2 cellular contexts compared by ENCODE assay signal in the genomic region with DNA sequence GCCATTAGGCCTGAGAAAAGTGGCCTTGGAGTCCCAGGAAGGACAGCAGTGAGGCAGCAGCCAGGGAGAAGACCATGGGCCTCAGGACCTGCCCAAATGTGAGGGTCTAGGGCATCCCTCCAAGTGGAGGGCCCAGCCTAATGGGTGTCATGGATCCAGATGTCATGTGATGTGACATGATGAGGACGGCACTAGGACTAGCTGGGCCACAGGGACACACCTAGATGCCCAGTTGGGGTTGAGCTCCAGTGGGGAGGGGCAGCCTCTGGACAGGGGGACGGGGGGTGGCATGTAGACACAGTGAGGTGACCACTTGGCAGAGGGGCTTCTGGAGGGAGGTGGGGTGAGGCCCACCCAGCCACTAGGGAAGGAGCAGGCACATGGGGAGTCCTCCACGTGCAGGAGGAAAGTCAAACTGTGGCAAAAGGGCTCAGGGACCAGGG.
TF ChIP-seq lines count a peak whose summit lies in the region.

No MANE protein-coding gene starts in this region.

TF ChIP-seq in SK-N-SH, 30 proteins besides CTCF, POLR2A, EP300 and RAD21 (continued from another document):
- TF ChIP-seq, protein P1, sequence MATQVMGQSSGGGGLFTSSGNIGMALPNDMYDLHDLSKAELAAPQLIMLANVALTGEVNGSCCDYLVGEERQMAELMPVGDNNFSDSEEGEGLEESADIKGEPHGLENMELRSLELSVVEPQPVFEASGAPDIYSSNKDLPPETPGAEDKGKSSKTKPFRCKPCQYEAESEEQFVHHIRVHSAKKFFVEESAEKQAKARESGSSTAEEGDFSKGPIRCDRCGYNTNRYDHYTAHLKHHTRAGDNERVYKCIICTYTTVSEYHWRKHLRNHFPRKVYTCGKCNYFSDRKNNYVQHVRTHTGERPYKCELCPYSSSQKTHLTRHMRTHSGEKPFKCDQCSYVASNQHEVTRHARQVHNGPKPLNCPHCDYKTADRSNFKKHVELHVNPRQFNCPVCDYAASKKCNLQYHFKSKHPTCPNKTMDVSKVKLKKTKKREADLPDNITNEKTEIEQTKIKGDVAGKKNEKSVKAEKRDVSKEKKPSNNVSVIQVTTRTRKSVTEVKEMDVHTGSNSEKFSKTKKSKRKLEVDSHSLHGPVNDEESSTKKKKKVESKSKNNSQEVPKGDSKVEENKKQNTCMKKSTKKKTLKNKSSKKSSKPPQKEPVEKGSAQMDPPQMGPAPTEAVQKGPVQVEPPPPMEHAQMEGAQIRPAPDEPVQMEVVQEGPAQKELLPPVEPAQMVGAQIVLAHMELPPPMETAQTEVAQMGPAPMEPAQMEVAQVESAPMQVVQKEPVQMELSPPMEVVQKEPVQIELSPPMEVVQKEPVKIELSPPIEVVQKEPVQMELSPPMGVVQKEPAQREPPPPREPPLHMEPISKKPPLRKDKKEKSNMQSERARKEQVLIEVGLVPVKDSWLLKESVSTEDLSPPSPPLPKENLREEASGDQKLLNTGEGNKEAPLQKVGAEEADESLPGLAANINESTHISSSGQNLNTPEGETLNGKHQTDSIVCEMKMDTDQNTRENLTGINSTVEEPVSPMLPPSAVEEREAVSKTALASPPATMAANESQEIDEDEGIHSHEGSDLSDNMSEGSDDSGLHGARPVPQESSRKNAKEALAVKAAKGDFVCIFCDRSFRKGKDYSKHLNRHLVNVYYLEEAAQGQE (IDR thresholded peaks at IDR 0.05; ENCODE audit: low read depth, low read length), result no peak
- TF ChIP-seq RXRA (IDR thresholded peaks at IDR 0.05; ENCODE audit: borderline replicate concordance, low read depth) (no peak), FOSL2 (IDR thresholded peaks at IDR 0.05; ENCODE audit: borderline replicate concordance, low read depth) (no peak), YY1 (IDR thresholded peaks at IDR 0.05; ENCODE audit: low read depth) (no peak), IRF3 (IDR thresholded peaks at IDR 0.05; ENCODE audit: low read depth, low read length) (no peak), NRF1 (IDR thresholded peaks at IDR 0.05; ENCODE audit: low read depth, low read length) (no peak), GATA2 (CRISPR knock-in tag; IDR thresholded peaks at IDR 0.05) (no peak), EZH2phosphoT487 (IDR thresholded peaks at IDR 0.05; ENCODE audit: borderline replicate concordance, low read depth) (no peak), RCOR1 (IDR thresholded peaks at IDR 0.05; ENCODE audit: low read length) (no peak), MXI1 (IDR thresholded peaks at IDR 0.05; ENCODE audit: low read depth, low read length) (no peak)
- TF ChIP-seq, protein P2, sequence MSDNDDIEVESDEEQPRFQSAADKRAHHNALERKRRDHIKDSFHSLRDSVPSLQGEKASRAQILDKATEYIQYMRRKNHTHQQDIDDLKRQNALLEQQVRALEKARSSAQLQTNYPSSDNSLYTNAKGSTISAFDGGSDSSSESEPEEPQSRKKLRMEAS (IDR thresholded peaks at IDR 0.05; ENCODE audit: low read depth), result no peak
- TF ChIP-seq, protein P3, sequence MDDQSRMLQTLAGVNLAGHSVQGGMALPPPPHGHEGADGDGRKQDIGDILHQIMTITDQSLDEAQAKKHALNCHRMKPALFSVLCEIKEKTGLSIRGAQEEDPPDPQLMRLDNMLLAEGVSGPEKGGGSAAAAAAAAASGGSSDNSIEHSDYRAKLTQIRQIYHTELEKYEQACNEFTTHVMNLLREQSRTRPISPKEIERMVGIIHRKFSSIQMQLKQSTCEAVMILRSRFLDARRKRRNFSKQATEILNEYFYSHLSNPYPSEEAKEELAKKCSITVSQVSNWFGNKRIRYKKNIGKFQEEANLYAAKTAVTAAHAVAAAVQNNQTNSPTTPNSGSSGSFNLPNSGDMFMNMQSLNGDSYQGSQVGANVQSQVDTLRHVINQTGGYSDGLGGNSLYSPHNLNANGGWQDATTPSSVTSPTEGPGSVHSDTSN (IDR thresholded peaks at IDR 0.05), result no peak

TF ChIP-seq in SK-N-SH treated with all-trans-retinoic acid at 6 μM for 48 hours, 23 proteins besides CTCF, POLR2A, EP300 and RAD21 (continued from another document):
- TF ChIP-seq ZC3H10 (CRISPR knock-in tag; IDR thresholded peaks at IDR 0.05), result no peak
- no peak for TF ChIP-seq ZNF565 (CRISPR knock-in tag; conservative IDR thresholded peaks at IDR 0.05; ENCODE audit: low read depth)
- no peak for TF ChIP-seq GLIS3 (CRISPR knock-in tag; IDR thresholded peaks at IDR 0.05)
- no peak for TF ChIP-seq RARB (CRISPR knock-in tag; IDR thresholded peaks at IDR 0.05)
- no peak for TF ChIP-seq TCF4 (CRISPR knock-in tag; IDR thresholded peaks at IDR 0.05; ENCODE audit: borderline replicate concordance)
- TF ChIP-seq TOX (CRISPR knock-in tag; IDR thresholded peaks at IDR 0.05; ENCODE audit: borderline replicate concordance), result no peak
- TF ChIP-seq POU6F1 (CRISPR knock-in tag; IDR thresholded peaks at IDR 0.05; ENCODE audit: borderline replicate concordance, low read depth), result no peak
TF ChIP-seq in SK-N-SH treated with all-trans-retinoic acid at 6 μM for 48 hours: peak in this region for 0.
